9 cellular contexts compared by ENCODE assay signal in genomic region chr2:239824051-239824694, GRCh38.
A peak's percentile ranks its signal among the peaks of the same experiment; 100 is the strongest.
DNase-seq lines count a peak whose midpoint lies in the region; ATAC-seq and TF ChIP-seq lines count a peak whose summit lies in the region.
"Had no signal": no experiment of that assay in that cellular context is flagged by ENCODE, and none has a peak within 500 bp of the region (broad histone marks: within the 10 kb centered on the region; RNA-seq: fewer than 3 reads in every experiment).

No MANE protein-coding gene starts in this region.

- no peaks in the 10 kb centered on the region for H3K36me3 ChIP-seq in prostate gland

- no peak for ATAC-seq in GM21526 (IDR thresholded peaks at IDR 0.05; ENCODE audit: low FRiP score, unreplicated experiment)
- no peak for ATAC-seq in HG03039 (IDR thresholded peaks at IDR 0.05; ENCODE audit: unreplicated experiment)
- no peak for ATAC-seq in HG03045 (IDR thresholded peaks at IDR 0.05; ENCODE audit: unreplicated experiment)

- TF ChIP-seq CTCF in epithelial cell of esophagus (IDR thresholded peaks at IDR 0.05; ENCODE audit: insufficient read depth, low read depth, low read length, missing control alignments) (peak; percentile 40), prostate gland (IDR thresholded peaks at IDR 0.05) (peak in 3 of 4 experiments; percentile 37 to 74 (median 61))

- H3K4me3 ChIP-seq in epithelial cell of esophagus (ENCODE audit: low read length) = no peak overlapping the region
- no peak overlapping the region for H3K4me3 ChIP-seq in prostate gland

- DNase-seq in DMS53 (lab: John Stamatoyannopoulos, UW) (peak; percentile 64), DMS53 treated with DMSO at 0.1 percent for 48 hours (lab: John Stamatoyannopoulos, UW; ENCODE audit: unreplicated experiment) (no peak), NCI-H2196 (lab: John Stamatoyannopoulos, UW; ENCODE audit: unreplicated experiment) (peak; percentile 68), epithelial cell of esophagus (ENCODE audit: low read depth) (peak; percentile 62), prostate gland (ENCODE audit: low spot score) (peak; percentile 37)
- DNase-seq: IMR-90 had no signal

- H3K4me1 ChIP-seq in prostate gland (replicated peaks) = no peaks in the 10 kb centered on the region

- TF ChIP-seq POLR2A in prostate gland (IDR thresholded peaks at IDR 0.05) = no peak

- H3K27ac ChIP-seq in prostate gland = no peak overlapping the region

- no peaks in the 10 kb centered on the region for H3K9me3 ChIP-seq in prostate gland

- WGBS in prostate gland = 44% methylated on average over 11 of the region's 11 CpGs

- intact Hi-C loops in prostate gland (cut with DNase I) = no loop called here

- no peaks in the 10 kb centered on the region for H3K27me3 ChIP-seq in prostate gland (replicated peaks; ENCODE audit: insufficient read depth)
